Comparison of ENCODE assay signal across 15 cellular contexts in genomic region chr16:31332544-31332943, GRCh38. TPM values are rescaled to one million over a fixed set of nuclear protein-coding genes. Genes with fewer than 3 reads are reported as not detected.
"Had no signal": no experiment of that assay in that cellular context is flagged by ENCODE, and none has a peak within 500 bp of the region (broad histone marks: within the 10 kb centered on the region; RNA-seq: fewer than 3 reads in every experiment).

No MANE protein-coding gene starts in this region.

- H3K27ac Mint-ChIP-seq: activated CD8-positive, alpha-beta memory T cell treated with anti-CD3 and anti-CD28 coated beads, Interleukin-2, amount 10 ng/mL, durations not matched to agents 7 days and 5 days had no signal

- H3K36me3 ChIP-seq: lower lobe of right lung, stomach, vagina had no signal

- DNase-seq: activated CD4-positive, alpha-beta T cell treated with anti-CD3 and anti-CD28 coated beads for 1 hour; activated CD4-positive, alpha-beta T cell treated with anti-CD3 and anti-CD28 coated beads, Interleukin-2, amount 50 U/mL, for 48 hours; activated CD8-positive, alpha-beta memory T cell treated with anti-CD3 and anti-CD28 coated beads, Interleukin-2, amount 10 ng/mL, durations not matched to agents 7 days and 5 days; activated naive CD4-positive, alpha-beta T cell treated with anti-CD3 and anti-CD28 coated beads, Interleukin-2, amount 50 U/mL, for 16 hours; amniotic stem cell; foreskin fibroblast; lower lobe of right lung; stimulated activated CD4-positive, alpha-beta T cell treated with anti-CD3 and anti-CD28 coated beads, Interleukin-4, amount 100 ng/mL, for 1 hour; stomach; trophoblast cell had no signal

- ATAC-seq: activated CD8-positive, alpha-beta memory T cell treated with anti-CD3 and anti-CD28 coated beads, Interleukin-2, amount 10 ng/mL, durations not matched to agents 7 days and 5 days; sciatic nerve had no signal

- H3K9me3 Mint-ChIP-seq: natural killer cell treated with Interleukin-12 subunit alpha and Interleukin-12 subunit beta and Interleukin-15 and Interleukin-18, amount 100 ng/mL, for 72 hours had no signal

- H3K9me3 ChIP-seq: lower lobe of right lung, stomach, vagina had no signal

- H3K27ac ChIP-seq: epithelial cell of prostate, lower lobe of right lung, stomach, vagina had no signal

- H3K4me2 ChIP-seq: smooth muscle cell had no signal

- H3K4me3 ChIP-seq: lower lobe of right lung, smooth muscle cell, stomach, vagina had no signal

- H3K27me3 ChIP-seq: vagina had no signal

- H3K4me1 ChIP-seq: lower lobe of right lung had no signal

- H3K27me3 Mint-ChIP-seq: natural killer cell treated with Interleukin-12 subunit alpha and Interleukin-12 subunit beta and Interleukin-15 and Interleukin-18, amount 100 ng/mL, for 72 hours had no signal

RNA-seq across cellular contexts. Expression of gene ITGAX, which starts 22.4 kb away (rescaled TPM):
- polyA plus RNA-seq: smooth muscle cell had no signal
